8 cellular contexts compared by ENCODE assay signal in genomic region chr4:2417196-2417764, GRCh38. TPM values are rescaled to one million over a fixed set of nuclear protein-coding genes. Genes with fewer than 3 reads are reported as not detected.
A peak's percentile ranks its signal among the peaks of the same experiment; 100 is the strongest.
DNase-seq lines count a peak whose midpoint lies in the region; ATAC-seq and TF ChIP-seq lines count a peak whose summit lies in the region.

No MANE protein-coding gene starts in this region.

- intact Hi-C loops in sigmoid colon (cut with DNase I), result loop anchor here (5.0 kb wide), 6 partner anchors 50 to 545 kb away; partner anchors contain the start of genes FAM193A, GRK4, HAUS3 and MXD4

- H3K27me3 ChIP-seq in GM23338 (ENCODE audit: insufficient read depth) (peaks cover 79% of the 10 kb centered on the region), WERI-Rb-1 (ENCODE audit: insufficient read depth, low read depth, severe bottlenecking) (peaks cover 31% of the 10 kb centered on the region), sigmoid colon (peaks cover 8 to 69% (median 46%) of the 10 kb centered on the region in 3 donors)

- H3K36me3 ChIP-seq in GM23338 (ENCODE audit: insufficient read depth), result no peaks in the 10 kb centered on the region
- no peaks in the 10 kb centered on the region for H3K36me3 ChIP-seq in WERI-Rb-1
- H3K36me3 ChIP-seq in sigmoid colon, result no peaks in the 10 kb centered on the region

- DNase-seq in GM23338 (ENCODE audit: low spot score) (peak; percentile 62), WERI-Rb-1 (no peak), fibroblast of pulmonary artery (ENCODE audit: low read depth) (no peak), sigmoid colon (no peak), left lobe of liver (ENCODE audit: low spot score) (no peak), germinal center (ENCODE audit: low spot score) (no peak), NCI-H2196 (lab: John Stamatoyannopoulos, UW; ENCODE audit: unreplicated experiment) (no peak)

- peaks cover 20% of the 10 kb centered on the region for H3F3A ChIP-seq in GM23338 (replicated peaks; ENCODE audit: low read depth)

- no peak for TF ChIP-seq EP300 in sigmoid colon (IDR thresholded peaks at IDR 0.05)

- no peaks in the 10 kb centered on the region for H3K9me3 ChIP-seq in WERI-Rb-1 (ENCODE audit: severe bottlenecking)
- no peaks in the 10 kb centered on the region for H3K9me3 ChIP-seq in sigmoid colon

- H3K4me1 ChIP-seq in GM23338 (ENCODE audit: insufficient read depth) (peaks cover 42% of the 10 kb centered on the region), sigmoid colon (peaks cover 0 to 49% (median 44%) of the 10 kb centered on the region in 4 donors)

- peak overlapping the region; percentile 91 for H3K4me2 ChIP-seq in GM23338

- no peak overlapping the region for H3K27ac Mint-ChIP-seq in GM23338

- no peaks in the 10 kb centered on the region; the same call in 2 of the 3 replicates for H3K36me3 Mint-ChIP-seq in GM23338 (ENCODE audit: low read depth)

- no peaks in the 10 kb centered on the region for H3K79me2 ChIP-seq in GM23338 (replicated peaks; ENCODE audit: insufficient read depth)

- peak overlapping the region; percentile 63; the same call in 1 of the 2 replicates for H2AFZ ChIP-seq in GM23338

- peaks cover 6% of the 10 kb centered on the region for H4K20me1 ChIP-seq in GM23338 (replicated peaks; ENCODE audit: insufficient read depth)

- peak overlapping the region; percentile 71 for H3K4me3 ChIP-seq in GM23338
- peak overlapping the region; percentile 59 for H3K4me3 ChIP-seq in WERI-Rb-1 (ENCODE audit: low read depth, low read length)
- H3K4me3 ChIP-seq in fibroblast of pulmonary artery (replicated peaks; ENCODE audit: low read depth, low read length), result peak overlapping the region; percentile 61
- H3K4me3 ChIP-seq in sigmoid colon, result peak overlapping the region in 3 of 4 donors; percentile 69 to 73 (median 69)

- TF ChIP-seq CTCF in GM23338 (conservative IDR thresholded peaks at IDR 0.05; ENCODE audit: low read depth in 2 of 2), result no peak
- no peak for TF ChIP-seq CTCF in WERI-Rb-1 (IDR thresholded peaks at IDR 0.05; ENCODE audit: low read depth, low read length)
- no peak for TF ChIP-seq CTCF in fibroblast of pulmonary artery (IDR thresholded peaks at IDR 0.05; ENCODE audit: low read length, missing control alignments)
- no peak for TF ChIP-seq CTCF in sigmoid colon (IDR thresholded peaks at IDR 0.05)

- peak; percentile 6 for ATAC-seq in GM23338
- ATAC-seq in left lobe of liver, result no peak
- no peak for ATAC-seq in HG03354 (IDR thresholded peaks at IDR 0.05; ENCODE audit: poor library complexity, severe bottlenecking, unreplicated experiment)

- H3K27ac ChIP-seq in GM23338 (ENCODE audit: low read depth), result no peak overlapping the region
- no peak overlapping the region for H3K27ac ChIP-seq in WERI-Rb-1
- H3K27ac ChIP-seq in sigmoid colon, result peak overlapping the region in 3 of 4 donors; percentile 27 to 34 (median 31)

- H3K9me3 Mint-ChIP-seq in GM23338, result no peaks in the 10 kb centered on the region; the same call in 2 of the 3 replicates

- 0 to 1% methylated on average over 63 of the region's 63 CpGs for WGBS in sigmoid colon, 2 donors

- peak overlapping the region; percentile 82 for H3K4me3 Mint-ChIP-seq in GM23338

- H3K9me2 ChIP-seq in GM23338 (ENCODE audit: insufficient read depth), result no peaks in the 10 kb centered on the region

- peaks cover 75% of the 10 kb centered on the region for H3K27me3 Mint-ChIP-seq in GM23338 (ENCODE audit: insufficient read depth, low read depth, poor library complexity)

- peaks cover 48% of the 10 kb centered on the region for H3K4me1 Mint-ChIP-seq in GM23338

- TF ChIP-seq POLR2A in sigmoid colon (IDR thresholded peaks at IDR 0.05), result no peak

TF ChIP-seq in GM23338, 12 proteins besides CTCF, POLR2A, EP300 and RAD21:
- TF ChIP-seq EZH2phosphoT487 (IDR thresholded peaks at IDR 0.05; ENCODE audit: unreplicated experiment) (peak; percentile 30), ZNF114 (CRISPR knock-in tag; IDR thresholded peaks at IDR 0.05) (no peak)

RNA-seq across cellular contexts. Expression of gene ZFYVE28, which starts 1.2 kb away (rescaled TPM):
- 4.6 and 8.7 TPM in 2 replicates for total RNA-seq in GM23338 (2014; rRNA removed; shearing (Covaris generic))
- polyA plus RNA-seq in GM23338 (2016; fragmentation: Nextera tagmentation; extraction: Ambion mirVana) (1.8 and 2.6 TPM in 2 replicates), sigmoid colon (10 to 100 TPM; 15.0 to 24.1 (median 20.4) TPM)
- total RNA-seq in sigmoid colon (10 to 100 TPM in 1 of 4 donors, 1 to 10 TPM in 3; 3.1 to 13.0 (median 3.9) TPM), left lobe of liver (12.7 TPM)

RNA-seq across cellular contexts. Expression of gene CFAP99, which starts 1.5 kb away (rescaled TPM):
- total RNA-seq in GM23338 (2014; rRNA removed; shearing (Covaris generic)), result not detected in 2 replicates
- polyA plus RNA-seq in GM23338 (2016; fragmentation: Nextera tagmentation; extraction: Ambion mirVana), result not detected in 2 replicates
- total RNA-seq in sigmoid colon, result not detected
- polyA plus RNA-seq in sigmoid colon, result under 1 TPM in 1 of 3 donors, not detected in 2; 0.58 TPM
- 1.3 TPM for total RNA-seq in left lobe of liver

RNA-seq across cellular contexts. Expression of gene RNF4, which starts 51.6 kb away (rescaled TPM):
- total RNA-seq in GM23338 (2014; rRNA removed; shearing (Covaris generic)), result 77.2 and 87.5 TPM in 2 replicates
- polyA plus RNA-seq in GM23338 (2016; fragmentation: Nextera tagmentation; extraction: Ambion mirVana), result 42.5 and 47.7 TPM in 2 replicates
- total RNA-seq in sigmoid colon, result 10 to 100 TPM; 28.5 to 51.0 (median 40.4) TPM
- polyA plus RNA-seq in sigmoid colon, result 10 to 100 TPM; 19.8 to 39.4 (median 31.2) TPM
- 16.7 TPM for total RNA-seq in left lobe of liver

Comparison
In these comparisons a context has a peak if more than half of its experiments do, and no peak if none do; other contexts are left out.
1. H3K27ac ChIP-seq: peak in sigmoid colon (3 of 4); none in GM23338 (single experiment) and WERI-Rb-1 (single experiment).
2. Peak in every context shown above with its lines, with median percentiles within 50 percentile points of each other: H3K4me3 ChIP-seq.